6 cellular contexts compared by ENCODE assay signal in genomic region chr10:72642318-72642717, GRCh38.
"Had no signal": no experiment of that assay in that cellular context is flagged by ENCODE, and none has a peak within 500 bp of the region (broad histone marks: within the 10 kb centered on the region; RNA-seq: fewer than 3 reads in every experiment).

No MANE protein-coding gene starts in this region.

- H3K4me2 ChIP-seq: KMS-11 had no signal

- H3K27ac ChIP-seq: HL-60, KMS-11 had no signal

- FAIRE-seq: HepG2 had no signal

- ATAC-seq: HepG2 had no signal

- DNase-seq: IMR-90, KBM-7, KG1 had no signal

- H3K9ac ChIP-seq: KMS-11 had no signal
